In genomic region chr10:52659085-52659484, GRCh38 we compare ENCODE assay signal across 25 cellular contexts.
"Had no signal": no experiment of that assay in that cellular context is flagged by ENCODE, and none has a peak within 500 bp of the region (broad histone marks: within the 10 kb centered on the region; RNA-seq: fewer than 3 reads in every experiment).

No MANE protein-coding gene starts in this region.

- H3K36me3 ChIP-seq: neural progenitor cell, ovary, right lobe of liver, sigmoid colon, stomach, thoracic aorta, thyroid gland, tibial nerve, upper lobe of left lung, uterus had no signal

- H3K27ac ChIP-seq: neural progenitor cell, ovary, parathyroid adenoma, psoas muscle, right lobe of liver, sigmoid colon, stomach, thoracic aorta, thyroid gland, tibial nerve, upper lobe of left lung, uterus had no signal

- DNase-seq: naive thymus-derived CD4-positive, alpha-beta T cell; natural killer cell; occipital lobe; ovary; posterior cingulate gyrus; psoas muscle; right lobe of liver; sigmoid colon; small intestine; stimulated activated CD4-positive, alpha-beta T cell treated with anti-CD3 and anti-CD28 coated beads, Interleukin-15, amount 100 ng/mL, for 24 hours; stimulated activated CD4-positive, alpha-beta T cell treated with anti-CD3 and anti-CD28 coated beads, Interleukin-2, amount 100 ng/mL, for 24 hours; stimulated activated CD4-positive, alpha-beta T cell treated with anti-CD3 and anti-CD28 coated beads, Interleukin-2, amount 100 ng/mL, for 48 hours; stimulated activated CD4-positive, alpha-beta T cell treated with anti-CD3 and anti-CD28 coated beads, Interleukin-4, amount 100 ng/mL, for 24 hours; stimulated activated naive B cell treated with anti-CD40 and anti-IgM and Interleukin-4, amounts not matched to agents 10 μg/mL and 1 μg/mL and 100 μg/mL, for 72 hours; stimulated activated naive CD4-positive, alpha-beta T cell treated with Interleukin-2 at 50 U/mL for 16 hours; stomach; thyroid gland; trophoblast cell; upper lobe of left lung; uterus had no signal

- H3K9me3 ChIP-seq: ovary, psoas muscle, right lobe of liver, sigmoid colon, stomach, thoracic aorta, thyroid gland, tibial nerve, upper lobe of left lung, uterus had no signal

- H3K4me3 ChIP-seq: neural progenitor cell, ovary, psoas muscle, right lobe of liver, sigmoid colon, stomach, thoracic aorta, thyroid gland, tibial nerve, upper lobe of left lung, uterus had no signal

- ATAC-seq: naive thymus-derived CD4-positive, alpha-beta T cell; natural killer cell; psoas muscle; stimulated activated effector memory CD8-positive, alpha-beta T cell treated with anti-CD3 and anti-CD28 coated beads, Interleukin-12 subunit alpha, Interleukin-12 subunit beta, amount 100 ng/mL, for 72 hours; stimulated activated naive B cell treated with anti-CD40 and anti-IgM and Interleukin-4, amounts not matched to agents 10 μg/mL and 1 μg/mL and 100 μg/mL, for 72 hours had no signal

- H2AFZ ChIP-seq: neural progenitor cell, parathyroid adenoma had no signal

- H3K27me3 ChIP-seq: neural progenitor cell, ovary, right lobe of liver, sigmoid colon, stomach, thyroid gland, tibial nerve, upper lobe of left lung, uterus had no signal

- H3K4me2 ChIP-seq: neural progenitor cell had no signal

- H3K4me1 ChIP-seq: parathyroid adenoma, psoas muscle, right lobe of liver, sigmoid colon, stomach, thyroid gland, tibial nerve, upper lobe of left lung, uterus had no signal

- H3K79me2 ChIP-seq: parathyroid adenoma had no signal

- H3K9ac ChIP-seq: neural progenitor cell, parathyroid adenoma had no signal
